ENCODE assay signal across 6 cellular contexts in the genomic region with DNA sequence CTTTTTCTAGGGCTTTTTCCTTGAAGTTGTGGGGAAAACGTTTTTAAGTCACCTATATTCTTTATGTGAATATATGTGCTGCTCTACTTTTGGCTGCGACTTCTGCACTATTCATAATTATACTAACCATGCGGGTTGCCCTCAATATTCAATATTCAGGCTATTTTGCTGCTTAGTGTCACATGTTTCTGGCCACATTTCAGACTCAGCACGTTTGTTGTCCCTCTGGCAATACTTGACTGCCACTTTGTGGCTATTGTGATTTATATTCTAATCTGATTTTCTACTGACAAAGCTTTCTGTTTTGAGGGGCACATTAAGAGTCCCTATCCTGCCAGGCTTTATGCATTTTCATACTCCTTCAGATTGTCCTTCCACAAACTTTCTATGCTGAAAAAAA.
"Had no signal": no experiment of that assay in that cellular context is flagged by ENCODE, and none has a peak within 500 bp of the region (broad histone marks: within the 10 kb centered on the region; RNA-seq: fewer than 3 reads in every experiment).

No MANE protein-coding gene starts in this region.

- H3K9ac ChIP-seq: KMS-11 had no signal

- H3K4me2 ChIP-seq: GM23338, KMS-11 had no signal

- ATAC-seq: GM23338, HepG2 had no signal

- DNase-seq: H9, HCEC 1CT, KBM-7 had no signal

- H3K27ac ChIP-seq: KMS-11 had no signal

- H3K4me3 ChIP-seq: GM23338 had no signal

- H2AFZ ChIP-seq: GM23338 had no signal
